Comparison of ENCODE assay signal across 8 cellular contexts in genomic region chr6:2952557-2953095, GRCh38. TPM values are rescaled to one million over a fixed set of nuclear protein-coding genes. Genes with fewer than 3 reads are reported as not detected.
DNase-seq lines count a peak whose midpoint lies in the region; ATAC-seq and TF ChIP-seq lines count a peak whose summit lies in the region.

No MANE protein-coding gene starts in this region.

- peaks cover 1% of the 10 kb centered on the region for H3K4me1 ChIP-seq in ovary (ENCODE audit: insufficient read depth)
- no peaks in the 10 kb centered on the region for H3K4me1 ChIP-seq in uterus

- intact Hi-C loops in activated naive CD4-positive, alpha-beta T cell treated with anti-CD3 and anti-CD28 coated beads for 36 hours (cut with micrococcal nuclease) = no loop called here
- intact Hi-C loops in ovary (cut with DNase I) = loop anchor here in 3 of 4 donors (1.0 to 5.0 kb wide), 3 partner anchors 35 to 37 kb away; no protein-coding TSS in a partner anchor
- intact Hi-C loops in uterus (cut with DNase I; ENCODE audit: low total_unique reads) = no loop called here

- TF ChIP-seq EP300 in ovary (IDR thresholded peaks at IDR 0.05) = no peak

- WGBS in ovary, 3 donors = 18 to 21% (median 20%) methylated on average over 27 of the region's 27 CpGs

- TF ChIP-seq CTCF in GM10266 (IDR thresholded peaks at IDR 0.05; ENCODE audit: control insufficient read depth, insufficient read depth, low read depth, missing control alignments) (peak; percentile 33), ovary (IDR thresholded peaks at IDR 0.05) (peak; percentile 89 to 96 (median 94)), uterus (IDR thresholded peaks at IDR 0.05) (peak; percentile 93 to 98 (median 96))

- CTCF ChIA-PET in activated naive CD4-positive, alpha-beta T cell treated with anti-CD3 and anti-CD28 coated beads for 36 hours (lab: Charles Lee) = interaction anchor here (0.6 to 6.1 kb wide), 16 partner anchors 8 to 224 kb away, joined by 3 to 45 read pairs (median 4); partner anchors contain the start of gene SERPINB1

- H3K9me3 ChIP-seq in ovary (no peaks in the 10 kb centered on the region), uterus (no peaks in the 10 kb centered on the region)

- peak overlapping the region in 1 of 2 donors; percentile 32 for H3K27ac ChIP-seq in ovary
- peak overlapping the region; percentile 64 to 77 for H3K27ac ChIP-seq in uterus

- ATAC-seq in HG03095 (IDR thresholded peaks at IDR 0.05; ENCODE audit: unreplicated experiment) (peak; percentile 74), GM18517 (IDR thresholded peaks at IDR 0.05; ENCODE audit: unreplicated experiment) (no peak)

- H3K36me3 Mint-ChIP-seq in activated naive CD4-positive, alpha-beta T cell treated with anti-CD3 and anti-CD28 coated beads for 36 hours (ENCODE audit: low read depth) = peaks cover 16% of the 10 kb centered on the region

- DNase-seq in GM10266 (ENCODE audit: extremely low spot score) (no peak), RPMI7951 (ENCODE audit: low read depth) (peak; percentile 91), glomerular visceral epithelial cell (ENCODE audit: extremely low spot score) (peak; percentile 84), ovary (peak; percentile 69 to 86 (median 79)), uterus (peak; percentile 77 to 85)
- peak; percentile 43 for DNase-seq in activated naive CD4-positive, alpha-beta T cell treated with anti-CD3 and anti-CD28 coated beads for 36 hours

- peaks cover 8% of the 10 kb centered on the region for H3K4me1 Mint-ChIP-seq in activated naive CD4-positive, alpha-beta T cell treated with anti-CD3 and anti-CD28 coated beads for 36 hours (ENCODE audit: low read depth)

- no peak overlapping the region for H3K4me3 Mint-ChIP-seq in activated naive CD4-positive, alpha-beta T cell treated with anti-CD3 and anti-CD28 coated beads for 36 hours

- no peak overlapping the region for H3K27ac Mint-ChIP-seq in activated naive CD4-positive, alpha-beta T cell treated with anti-CD3 and anti-CD28 coated beads for 36 hours

- H3K27me3 Mint-ChIP-seq in activated naive CD4-positive, alpha-beta T cell treated with anti-CD3 and anti-CD28 coated beads for 36 hours (ENCODE audit: low read depth) = no peaks in the 10 kb centered on the region

- TF ChIP-seq POLR2A in ovary (IDR thresholded peaks at IDR 0.05) (no peak), uterus (IDR thresholded peaks at IDR 0.05) (peak in 1 of 2 donors; percentile 22)

- H3K9me3 Mint-ChIP-seq in activated naive CD4-positive, alpha-beta T cell treated with anti-CD3 and anti-CD28 coated beads for 36 hours = no peaks in the 10 kb centered on the region

- no peaks in the 10 kb centered on the region for H3K27me3 ChIP-seq in ovary
- no peaks in the 10 kb centered on the region for H3K27me3 ChIP-seq in uterus

- no peaks in the 10 kb centered on the region for H3K36me3 ChIP-seq in ovary
- no peaks in the 10 kb centered on the region for H3K36me3 ChIP-seq in uterus

- H3K4me3 ChIP-seq in ovary = no peak overlapping the region
- peak overlapping the region in 1 of 2 donors; percentile 11 for H3K4me3 ChIP-seq in uterus

RNA-seq across cellular contexts. Expression of gene SERPINB6, which starts 18.7 kb away (rescaled TPM):
- 92.6 and 101 TPM in 2 replicates for total RNA-seq in RPMI7951 (2014; rRNA removed; shearing (Covaris generic))
- 10 to 100 TPM; 31.2 to 31.4 TPM for total RNA-seq in activated naive CD4-positive, alpha-beta T cell treated with anti-CD3 and anti-CD28 coated beads for 36 hours
- 100 to 1,000 TPM in 6 of 7 donors, 10 to 100 TPM in 1; 98.1 to 161 (median 156) TPM for total RNA-seq in ovary
- 100 to 1,000 TPM; 138 to 252 TPM for polyA plus RNA-seq in ovary
- 100 to 1,000 TPM in 3 of 4 donors, 10 to 100 TPM in 1; 84.9 to 266 (median 203) TPM for total RNA-seq in uterus

RNA-seq across cellular contexts. Expression of gene NQO2, which starts 47.1 kb away (rescaled TPM):
- 42.3 and 52.9 TPM in 2 replicates for total RNA-seq in RPMI7951 (2014; rRNA removed; shearing (Covaris generic))
- 10 to 100 TPM; 18.8 to 21.1 TPM for total RNA-seq in activated naive CD4-positive, alpha-beta T cell treated with anti-CD3 and anti-CD28 coated beads for 36 hours
- total RNA-seq in ovary (10 to 100 TPM; 16.2 to 41.1 (median 26.8) TPM), uterus (10 to 100 TPM in 3 of 4 donors, 1 to 10 TPM in 1; 7.8 to 50.3 (median 21.6) TPM)
- 10 to 100 TPM; 31.6 to 48.4 TPM for polyA plus RNA-seq in ovary

RNA-seq across cellular contexts. Expression of gene SERPINB9, which starts 49.5 kb away (rescaled TPM):
- 0.10 and 0.12 TPM in 2 replicates for total RNA-seq in RPMI7951 (2014; rRNA removed; shearing (Covaris generic))
- total RNA-seq in activated naive CD4-positive, alpha-beta T cell treated with anti-CD3 and anti-CD28 coated beads for 36 hours = 10 to 100 TPM; 72.2 to 75.8 TPM
- total RNA-seq in ovary (10 to 100 TPM in 2 of 7 donors, 1 to 10 TPM in 5; 3.0 to 14.6 (median 3.8) TPM), uterus (10 to 100 TPM in 2 of 4 donors, 1 to 10 TPM in 2; 8.7 to 17.7 (median 10.8) TPM)
- 1 to 10 TPM; 1.9 to 6.9 TPM for polyA plus RNA-seq in ovary

Comparison
In these comparisons a context has a peak if more than half of its experiments do, and no peak if none do; other contexts are left out.
1. CTCF ChIP-seq: peak in every context shown above with its lines; median percentile 96 in uterus; 94 in ovary; 33 in GM10266.
2. intact Hi-C loops: an anchor here in ovary (1.0 to 5.0 kb wide); none called in activated naive CD4-positive, alpha-beta T cell treated with anti-CD3 and anti-CD28 coated beads for 36 hours and uterus.